In the genomic region with DNA sequence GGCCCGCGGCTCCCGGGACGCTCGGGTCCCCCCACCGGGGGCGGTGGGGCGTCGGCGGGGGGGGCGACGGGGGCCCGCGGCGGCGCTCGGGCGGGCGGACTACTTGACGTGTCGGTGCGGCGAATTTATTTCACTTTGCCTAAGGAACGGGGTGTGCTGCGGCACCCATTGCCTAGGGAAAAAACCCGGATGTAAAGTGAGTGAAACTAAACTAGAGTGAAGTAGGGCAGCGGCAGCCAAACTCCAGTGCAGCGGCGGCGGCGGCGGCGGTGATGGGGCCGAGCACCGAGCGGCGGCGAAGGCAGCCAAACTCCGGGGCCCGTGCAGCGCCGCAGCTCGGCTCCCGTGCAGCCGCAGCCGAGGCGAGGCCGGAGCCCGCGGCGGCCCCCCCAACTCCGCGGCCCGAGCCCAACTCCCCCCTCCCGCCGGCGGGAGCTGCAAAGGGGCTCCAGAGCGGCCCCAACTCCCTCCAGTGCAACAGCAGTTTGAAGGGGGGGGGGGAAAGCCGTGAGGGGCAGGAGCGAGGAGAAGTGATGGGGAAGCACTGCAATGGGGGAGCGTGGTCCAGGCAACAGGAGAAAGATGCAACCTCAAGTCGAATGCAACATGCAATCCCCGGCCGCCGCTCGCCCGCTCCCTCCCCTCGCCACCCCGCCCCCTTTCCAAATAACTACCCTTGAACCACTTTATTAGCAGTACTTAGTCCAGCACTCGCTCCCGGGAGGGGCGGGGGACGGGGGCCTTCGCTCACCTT, we compare ENCODE assay signal across 1 cellular context.
A peak's percentile ranks its signal among the peaks of the same experiment; 100 is the strongest.
TF ChIP-seq lines count a peak whose summit lies in the region.

No MANE protein-coding gene starts in this region.

TF ChIP-seq in HepG2, 621 proteins besides CTCF, POLR2A, EP300 and RAD21 (continued from another document and continues in another):
- peak; percentile 79 for TF ChIP-seq HNRNPK (IDR thresholded peaks at IDR 0.05; ENCODE audit: low read depth, low read length, poor library complexity, severe bottlenecking)
- TF ChIP-seq, protein P1, sequence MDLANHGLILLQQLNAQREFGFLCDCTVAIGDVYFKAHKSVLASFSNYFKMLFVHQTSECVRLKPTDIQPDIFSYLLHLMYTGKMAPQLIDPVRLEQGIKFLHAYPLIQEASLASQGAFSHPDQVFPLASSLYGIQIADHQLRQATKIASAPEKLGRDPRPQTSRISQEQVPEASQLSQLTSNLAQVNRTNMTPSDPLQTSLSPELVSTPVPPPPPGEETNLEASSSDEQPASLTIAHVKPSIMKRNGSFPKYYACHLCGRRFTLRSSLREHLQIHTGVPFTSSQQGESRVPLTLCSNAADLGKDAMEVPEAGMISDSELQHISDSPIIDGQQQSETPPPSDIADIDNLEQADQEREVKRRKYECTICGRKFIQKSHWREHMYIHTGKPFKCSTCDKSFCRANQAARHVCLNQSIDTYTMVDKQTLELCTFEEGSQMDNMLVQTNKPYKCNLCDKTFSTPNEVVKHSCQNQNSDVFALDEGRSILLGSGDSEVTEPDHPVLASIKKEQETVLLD (CRISPR knock-in tag; IDR thresholded peaks at IDR 0.05; ENCODE audit: low read depth), result peak; percentile 82
- TF ChIP-seq AGO2 (optimal IDR thresholded peaks at IDR 0.05; ENCODE audit: low read depth, low read length), result no peak
- TF ChIP-seq SKI (IDR thresholded peaks at IDR 0.05; ENCODE audit: partially characterized antibody), result peak; percentile 30
- TF ChIP-seq, protein P2, sequence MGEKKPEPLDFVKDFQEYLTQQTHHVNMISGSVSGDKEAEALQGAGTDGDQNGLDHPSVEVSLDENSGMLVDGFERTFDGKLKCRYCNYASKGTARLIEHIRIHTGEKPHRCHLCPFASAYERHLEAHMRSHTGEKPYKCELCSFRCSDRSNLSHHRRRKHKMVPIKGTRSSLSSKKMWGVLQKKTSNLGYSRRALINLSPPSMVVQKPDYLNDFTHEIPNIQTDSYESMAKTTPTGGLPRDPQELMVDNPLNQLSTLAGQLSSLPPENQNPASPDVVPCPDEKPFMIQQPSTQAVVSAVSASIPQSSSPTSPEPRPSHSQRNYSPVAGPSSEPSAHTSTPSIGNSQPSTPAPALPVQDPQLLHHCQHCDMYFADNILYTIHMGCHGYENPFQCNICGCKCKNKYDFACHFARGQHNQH (CRISPR knock-in tag; IDR thresholded peaks at IDR 0.05), result no peak; the same call in 1 of the 2 replicates
- TF ChIP-seq, protein P3, sequence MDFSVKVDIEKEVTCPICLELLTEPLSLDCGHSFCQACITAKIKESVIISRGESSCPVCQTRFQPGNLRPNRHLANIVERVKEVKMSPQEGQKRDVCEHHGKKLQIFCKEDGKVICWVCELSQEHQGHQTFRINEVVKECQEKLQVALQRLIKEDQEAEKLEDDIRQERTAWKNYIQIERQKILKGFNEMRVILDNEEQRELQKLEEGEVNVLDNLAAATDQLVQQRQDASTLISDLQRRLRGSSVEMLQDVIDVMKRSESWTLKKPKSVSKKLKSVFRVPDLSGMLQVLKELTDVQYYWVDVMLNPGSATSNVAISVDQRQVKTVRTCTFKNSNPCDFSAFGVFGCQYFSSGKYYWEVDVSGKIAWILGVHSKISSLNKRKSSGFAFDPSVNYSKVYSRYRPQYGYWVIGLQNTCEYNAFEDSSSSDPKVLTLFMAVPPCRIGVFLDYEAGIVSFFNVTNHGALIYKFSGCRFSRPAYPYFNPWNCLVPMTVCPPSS (IDR thresholded peaks at IDR 0.05), result no peak
- TF ChIP-seq, protein P4, sequence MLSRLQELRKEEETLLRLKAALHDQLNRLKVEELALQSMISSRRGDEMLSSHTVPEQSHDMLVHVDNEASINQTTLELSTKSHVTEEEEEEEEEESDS (CRISPR knock-in tag; IDR thresholded peaks at IDR 0.05; ENCODE audit: borderline replicate concordance), result no peak
- TF ChIP-seq NAIF1 (CRISPR knock-in tag; IDR thresholded peaks at IDR 0.05; ENCODE audit: borderline replicate concordance), result no peak
- TF ChIP-seq, protein P5, sequence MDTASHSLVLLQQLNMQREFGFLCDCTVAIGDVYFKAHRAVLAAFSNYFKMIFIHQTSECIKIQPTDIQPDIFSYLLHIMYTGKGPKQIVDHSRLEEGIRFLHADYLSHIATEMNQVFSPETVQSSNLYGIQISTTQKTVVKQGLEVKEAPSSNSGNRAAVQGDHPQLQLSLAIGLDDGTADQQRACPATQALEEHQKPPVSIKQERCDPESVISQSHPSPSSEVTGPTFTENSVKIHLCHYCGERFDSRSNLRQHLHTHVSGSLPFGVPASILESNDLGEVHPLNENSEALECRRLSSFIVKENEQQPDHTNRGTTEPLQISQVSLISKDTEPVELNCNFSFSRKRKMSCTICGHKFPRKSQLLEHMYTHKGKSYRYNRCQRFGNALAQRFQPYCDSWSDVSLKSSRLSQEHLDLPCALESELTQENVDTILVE (CRISPR knock-in tag; IDR thresholded peaks at IDR 0.05), result peak; percentile 49; the same call in 1 of the 2 replicates
- no peak; the same call in 1 of the 2 replicates for TF ChIP-seq HOXA5 (CRISPR knock-in tag; IDR thresholded peaks at IDR 0.05)
- TF ChIP-seq, protein P6, sequence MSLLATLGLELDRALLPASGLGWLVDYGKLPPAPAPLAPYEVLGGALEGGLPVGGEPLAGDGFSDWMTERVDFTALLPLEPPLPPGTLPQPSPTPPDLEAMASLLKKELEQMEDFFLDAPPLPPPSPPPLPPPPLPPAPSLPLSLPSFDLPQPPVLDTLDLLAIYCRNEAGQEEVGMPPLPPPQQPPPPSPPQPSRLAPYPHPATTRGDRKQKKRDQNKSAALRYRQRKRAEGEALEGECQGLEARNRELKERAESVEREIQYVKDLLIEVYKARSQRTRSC (CRISPR knock-in tag; IDR thresholded peaks at IDR 0.05; ENCODE audit: low read depth), result no peak
- no peak for TF ChIP-seq POGZ (CRISPR knock-in tag; IDR thresholded peaks at IDR 0.05)
- TF ChIP-seq, protein P7, sequence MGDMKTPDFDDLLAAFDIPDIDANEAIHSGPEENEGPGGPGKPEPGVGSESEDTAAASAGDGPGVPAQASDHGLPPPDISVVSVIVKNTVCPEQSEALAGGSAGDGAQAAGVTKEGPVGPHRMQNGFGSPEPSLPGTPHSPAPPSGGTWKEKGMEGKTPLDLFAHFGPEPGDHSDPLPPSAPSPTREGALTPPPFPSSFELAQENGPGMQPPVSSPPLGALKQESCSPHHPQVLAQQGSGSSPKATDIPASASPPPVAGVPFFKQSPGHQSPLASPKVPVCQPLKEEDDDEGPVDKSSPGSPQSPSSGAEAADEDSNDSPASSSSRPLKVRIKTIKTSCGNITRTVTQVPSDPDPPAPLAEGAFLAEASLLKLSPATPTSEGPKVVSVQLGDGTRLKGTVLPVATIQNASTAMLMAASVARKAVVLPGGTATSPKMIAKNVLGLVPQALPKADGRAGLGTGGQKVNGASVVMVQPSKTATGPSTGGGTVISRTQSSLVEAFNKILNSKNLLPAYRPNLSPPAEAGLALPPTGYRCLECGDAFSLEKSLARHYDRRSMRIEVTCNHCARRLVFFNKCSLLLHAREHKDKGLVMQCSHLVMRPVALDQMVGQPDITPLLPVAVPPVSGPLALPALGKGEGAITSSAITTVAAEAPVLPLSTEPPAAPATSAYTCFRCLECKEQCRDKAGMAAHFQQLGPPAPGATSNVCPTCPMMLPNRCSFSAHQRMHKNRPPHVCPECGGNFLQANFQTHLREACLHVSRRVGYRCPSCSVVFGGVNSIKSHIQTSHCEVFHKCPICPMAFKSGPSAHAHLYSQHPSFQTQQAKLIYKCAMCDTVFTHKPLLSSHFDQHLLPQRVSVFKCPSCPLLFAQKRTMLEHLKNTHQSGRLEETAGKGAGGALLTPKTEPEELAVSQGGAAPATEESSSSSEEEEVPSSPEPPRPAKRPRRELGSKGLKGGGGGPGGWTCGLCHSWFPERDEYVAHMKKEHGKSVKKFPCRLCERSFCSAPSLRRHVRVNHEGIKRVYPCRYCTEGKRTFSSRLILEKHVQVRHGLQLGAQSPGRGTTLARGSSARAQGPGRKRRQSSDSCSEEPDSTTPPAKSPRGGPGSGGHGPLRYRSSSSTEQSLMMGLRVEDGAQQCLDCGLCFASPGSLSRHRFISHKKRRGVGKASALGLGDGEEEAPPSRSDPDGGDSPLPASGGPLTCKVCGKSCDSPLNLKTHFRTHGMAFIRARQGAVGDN (CRISPR knock-in tag; IDR thresholded peaks at IDR 0.05), result peak; percentile 61
- no peak for TF ChIP-seq NFIB (CRISPR knock-in tag; IDR thresholded peaks at IDR 0.05; ENCODE audit: borderline replicate concordance)
- TF ChIP-seq KDM4B (CRISPR knock-in tag; IDR thresholded peaks at IDR 0.05), result no peak
- TF ChIP-seq, protein P8, sequence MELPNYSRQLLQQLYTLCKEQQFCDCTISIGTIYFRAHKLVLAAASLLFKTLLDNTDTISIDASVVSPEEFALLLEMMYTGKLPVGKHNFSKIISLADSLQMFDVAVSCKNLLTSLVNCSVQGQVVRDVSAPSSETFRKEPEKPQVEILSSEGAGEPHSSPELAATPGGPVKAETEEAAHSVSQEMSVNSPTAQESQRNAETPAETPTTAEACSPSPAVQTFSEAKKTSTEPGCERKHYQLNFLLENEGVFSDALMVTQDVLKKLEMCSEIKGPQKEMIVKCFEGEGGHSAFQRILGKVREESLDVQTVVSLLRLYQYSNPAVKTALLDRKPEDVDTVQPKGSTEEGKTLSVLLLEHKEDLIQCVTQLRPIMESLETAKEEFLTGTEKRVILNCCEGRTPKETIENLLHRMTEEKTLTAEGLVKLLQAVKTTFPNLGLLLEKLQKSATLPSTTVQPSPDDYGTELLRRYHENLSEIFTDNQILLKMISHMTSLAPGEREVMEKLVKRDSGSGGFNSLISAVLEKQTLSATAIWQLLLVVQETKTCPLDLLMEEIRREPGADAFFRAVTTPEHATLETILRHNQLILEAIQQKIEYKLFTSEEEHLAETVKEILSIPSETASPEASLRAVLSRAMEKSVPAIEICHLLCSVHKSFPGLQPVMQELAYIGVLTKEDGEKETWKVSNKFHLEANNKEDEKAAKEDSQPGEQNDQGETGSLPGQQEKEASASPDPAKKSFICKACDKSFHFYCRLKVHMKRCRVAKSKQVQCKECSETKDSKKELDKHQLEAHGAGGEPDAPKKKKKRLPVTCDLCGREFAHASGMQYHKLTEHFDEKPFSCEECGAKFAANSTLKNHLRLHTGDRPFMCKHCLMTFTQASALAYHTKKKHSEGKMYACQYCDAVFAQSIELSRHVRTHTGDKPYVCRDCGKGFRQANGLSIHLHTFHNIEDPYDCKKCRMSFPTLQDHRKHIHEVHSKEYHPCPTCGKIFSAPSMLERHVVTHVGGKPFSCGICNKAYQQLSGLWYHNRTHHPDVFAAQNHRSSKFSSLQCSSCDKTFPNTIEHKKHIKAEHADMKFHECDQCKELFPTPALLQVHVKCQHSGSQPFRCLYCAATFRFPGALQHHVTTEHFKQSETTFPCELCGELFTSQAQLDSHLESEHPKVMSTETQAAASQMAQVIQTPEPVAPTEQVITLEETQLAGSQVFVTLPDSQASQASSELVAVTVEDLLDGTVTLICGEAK (IDR thresholded peaks at IDR 0.05), result no peak
- TF ChIP-seq, protein P8 (CRISPR knock-in tag; IDR thresholded peaks at IDR 0.05), result no peak
- TF ChIP-seq TCF7 (IDR thresholded peaks at IDR 0.05; ENCODE audit: low read depth), result no peak
- TF ChIP-seq ZNF850 (CRISPR knock-in tag; conservative IDR thresholded peaks at IDR 0.05), result no peak
- TF ChIP-seq U2AF1 (optimal IDR thresholded peaks at IDR 0.05; ENCODE audit: low read depth, low read length), result peak; percentile 12
- TF ChIP-seq MAF1 (CRISPR knock-in tag; IDR thresholded peaks at IDR 0.05; ENCODE audit: borderline replicate concordance), result no peak
- TF ChIP-seq, protein P9, sequence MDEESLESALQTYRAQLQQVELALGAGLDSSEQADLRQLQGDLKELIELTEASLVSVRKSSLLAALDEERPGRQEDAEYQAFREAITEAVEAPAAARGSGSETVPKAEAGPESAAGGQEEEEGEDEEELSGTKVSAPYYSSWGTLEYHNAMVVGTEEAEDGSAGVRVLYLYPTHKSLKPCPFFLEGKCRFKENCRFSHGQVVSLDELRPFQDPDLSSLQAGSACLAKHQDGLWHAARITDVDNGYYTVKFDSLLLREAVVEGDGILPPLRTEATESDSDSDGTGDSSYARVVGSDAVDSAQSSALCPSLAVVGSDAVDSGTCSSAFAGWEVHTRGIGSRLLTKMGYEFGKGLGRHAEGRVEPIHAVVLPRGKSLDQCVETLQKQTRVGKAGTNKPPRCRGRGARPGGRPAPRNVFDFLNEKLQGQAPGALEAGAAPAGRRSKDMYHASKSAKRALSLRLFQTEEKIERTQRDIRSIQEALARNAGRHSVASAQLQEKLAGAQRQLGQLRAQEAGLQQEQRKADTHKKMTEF (CRISPR knock-in tag; IDR thresholded peaks at IDR 0.05), result peak; percentile 18; the same call in 1 of the 2 replicates
- no peak for TF ChIP-seq MEIS2 (CRISPR knock-in tag; IDR thresholded peaks at IDR 0.05)
- TF ChIP-seq RARG (CRISPR knock-in tag; IDR thresholded peaks at IDR 0.05; ENCODE audit: low read depth), result no peak
- TF ChIP-seq ZNF12 (CRISPR knock-in tag; IDR thresholded peaks at IDR 0.05), result no peak
- TF ChIP-seq SALL2 (CRISPR knock-in tag; IDR thresholded peaks at IDR 0.05), result 0 out of 2 replicates have a peak, but pooled peaks have one; percentile 51
- TF ChIP-seq, protein P10, sequence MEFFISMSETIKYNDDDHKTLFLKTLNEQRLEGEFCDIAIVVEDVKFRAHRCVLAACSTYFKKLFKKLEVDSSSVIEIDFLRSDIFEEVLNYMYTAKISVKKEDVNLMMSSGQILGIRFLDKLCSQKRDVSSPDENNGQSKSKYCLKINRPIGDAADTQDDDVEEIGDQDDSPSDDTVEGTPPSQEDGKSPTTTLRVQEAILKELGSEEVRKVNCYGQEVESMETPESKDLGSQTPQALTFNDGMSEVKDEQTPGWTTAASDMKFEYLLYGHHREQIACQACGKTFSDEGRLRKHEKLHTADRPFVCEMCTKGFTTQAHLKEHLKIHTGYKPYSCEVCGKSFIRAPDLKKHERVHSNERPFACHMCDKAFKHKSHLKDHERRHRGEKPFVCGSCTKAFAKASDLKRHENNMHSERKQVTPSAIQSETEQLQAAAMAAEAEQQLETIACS (CRISPR knock-in tag; IDR thresholded peaks at IDR 0.05), result peak; percentile 92
